Comparison of ENCODE assay signal across 8 cellular contexts in the genomic region with DNA sequence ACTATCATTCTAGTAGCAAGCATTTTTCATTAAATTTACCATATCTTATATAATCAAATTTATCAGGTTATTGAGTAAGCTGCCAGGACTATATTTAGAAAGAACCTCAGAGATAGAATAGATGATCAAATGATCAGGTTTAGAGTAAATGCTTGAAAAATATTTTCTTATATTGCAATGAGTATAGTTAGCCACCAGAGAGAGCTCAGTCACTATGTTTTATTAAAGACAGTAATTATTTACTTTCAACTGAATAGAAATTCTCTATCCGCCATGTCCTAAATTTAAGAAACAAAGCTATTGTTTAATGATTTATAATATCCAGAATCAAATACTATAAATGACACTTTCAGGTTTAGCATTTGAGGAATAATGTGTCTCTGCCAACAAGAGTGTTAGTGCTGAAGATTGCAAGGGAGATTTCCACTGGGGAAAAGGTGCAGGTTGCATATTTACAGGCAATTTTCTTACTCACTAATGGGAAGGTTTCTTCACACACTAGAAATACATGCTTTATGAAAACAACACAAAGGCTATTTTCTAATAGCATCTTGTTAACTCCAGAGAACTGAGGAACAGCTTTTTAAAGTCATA.
A peak's percentile ranks its signal among the peaks of the same experiment; 100 is the strongest.
DNase-seq lines count a peak whose midpoint lies in the region; ATAC-seq and TF ChIP-seq lines count a peak whose summit lies in the region.

No MANE protein-coding gene starts in this region.

- no peaks in the 10 kb centered on the region for H3K27me3 ChIP-seq in tibial nerve

- TF ChIP-seq POLR2A in tibial nerve (IDR thresholded peaks at IDR 0.05): no peak

- H3K4me1 ChIP-seq in tibial nerve (peaks cover 0 to 3% (median 0%) of the 10 kb centered on the region in 4 donors), mucosa of descending colon (ENCODE audit: low read depth) (no peaks in the 10 kb centered on the region)

- H3K4me3 Mint-ChIP-seq in T-helper 17 cell: no peak overlapping the region

- H3K4me3 ChIP-seq in fibroblast of mammary gland (ENCODE audit: control insufficient read depth, low read depth, low read length) (no peak overlapping the region), tibial nerve (no peak overlapping the region), mucosa of descending colon (no peak overlapping the region)

- TF ChIP-seq EP300 in tibial nerve (IDR thresholded peaks at IDR 0.05): no peak

- H3K36me3 ChIP-seq in tibial nerve (no peaks in the 10 kb centered on the region), mucosa of descending colon (ENCODE audit: low read depth) (no peaks in the 10 kb centered on the region)

- DNase-seq in AML-193 (lab: John Stamatoyannopoulos, UW) (peak; percentile 28 to 29), OCI-M1 (lab: John Stamatoyannopoulos, UW) (peak; percentile 42), fibroblast of mammary gland (ENCODE audit: low read depth) (peak; percentile 40), tibial nerve (ENCODE audit: low spot score in 2 of 2) (no peak), T-helper 17 cell (no peak), T1000 (lab: John Stamatoyannopoulos, UW) (no peak), mucosa of descending colon (no peak)

- H3K27ac ChIP-seq in tibial nerve: no peak overlapping the region

- H3K36me3 Mint-ChIP-seq in T-helper 17 cell (ENCODE audit: low read depth): no peaks in the 10 kb centered on the region

- H3K27me3 Mint-ChIP-seq in T-helper 17 cell: peaks cover 11% of the 10 kb centered on the region

- no peaks in the 10 kb centered on the region for H3K4me1 Mint-ChIP-seq in T-helper 17 cell

- ATAC-seq in HG02981 (IDR thresholded peaks at IDR 0.05; ENCODE audit: unreplicated experiment) (peak; percentile 22), T-helper 17 cell (no peak), mucosa of descending colon (no peak)

- intact Hi-C loops in mucosa of descending colon (cut with DNase I, micrococcal nuclease): no loop called here

- H3K9me3 ChIP-seq in tibial nerve (no peaks in the 10 kb centered on the region), T-helper 17 cell (ENCODE audit: control insufficient read depth, low read length, poor library complexity, severe bottlenecking) (no peaks in the 10 kb centered on the region), mucosa of descending colon (no peaks in the 10 kb centered on the region)

- 15 to 28% methylated on average over 1 of the region's 1 CpG for WGBS in tibial nerve, 2 donors

- TF ChIP-seq CTCF in fibroblast of mammary gland (conservative IDR thresholded peaks at IDR 0.05; ENCODE audit: control insufficient read depth, insufficient read depth, low read depth, low read length): peak; percentile 54
- peak; percentile 32 to 57 (median 54) for TF ChIP-seq CTCF in tibial nerve (IDR thresholded peaks at IDR 0.05)
- no peak for TF ChIP-seq CTCF in mucosa of descending colon (IDR thresholded peaks at IDR 0.05)

- no peak overlapping the region for H3K27ac Mint-ChIP-seq in T-helper 17 cell

Comparison
In these comparisons a context has a peak if more than half of its experiments do, and no peak if none do; other contexts are left out.
1. DNase-seq: peak in AML-193 (2 of 2), OCI-M1 (single experiment) and fibroblast of mammary gland (single experiment); none in tibial nerve (0 of 2), T-helper 17 cell (0 of 3), T1000 (single experiment) and mucosa of descending colon (0 of 3).